Comparison of ENCODE assay signal across 8 cellular contexts in the genomic region with DNA sequence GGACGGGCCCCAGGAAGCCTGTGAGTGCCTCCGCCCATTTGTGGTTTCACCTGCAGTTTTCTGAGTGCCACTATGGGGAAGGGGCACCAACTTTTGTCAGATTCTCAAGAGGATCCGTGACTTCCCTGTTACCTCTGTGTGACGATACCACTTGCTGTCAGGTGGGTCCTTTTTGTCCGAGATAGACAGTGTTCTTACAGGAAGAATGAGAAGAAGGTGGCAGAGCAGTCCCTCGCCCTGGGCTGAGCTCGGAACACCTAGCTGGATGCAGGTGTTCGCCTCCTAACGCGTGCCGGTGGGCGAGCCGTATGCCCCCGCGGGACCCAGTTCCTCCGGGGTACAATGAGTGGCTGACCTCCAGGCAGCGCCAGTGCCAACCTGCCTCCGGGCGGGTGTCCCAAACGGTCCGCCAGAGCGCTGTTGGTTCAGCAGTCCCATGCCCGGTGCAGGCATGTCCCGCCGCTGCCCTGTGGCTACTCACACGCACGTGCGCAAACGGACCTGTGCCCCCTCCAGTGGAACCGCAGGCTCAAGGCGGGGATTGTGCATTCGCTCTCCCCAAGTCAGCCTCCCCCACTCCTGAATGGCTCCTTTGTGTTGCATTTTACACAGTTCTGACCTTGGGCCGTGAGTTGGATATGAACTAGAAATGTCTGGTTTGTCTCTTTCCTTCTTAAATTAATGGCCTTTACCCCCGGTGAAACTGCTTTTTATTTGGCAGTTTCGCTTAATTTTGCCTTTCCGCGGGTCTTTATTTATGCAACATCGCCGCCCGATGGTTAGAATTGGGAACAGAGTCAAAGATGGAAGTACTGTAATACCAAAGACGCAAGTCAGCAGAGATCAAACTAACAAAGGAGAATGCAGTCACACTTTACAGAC. TPM values are rescaled to one million over a fixed set of nuclear protein-coding genes. Genes with fewer than 3 reads are reported as not detected.
A peak's percentile ranks its signal among the peaks of the same experiment; 100 is the strongest.
DNase-seq lines count a peak whose midpoint lies in the region; ATAC-seq and TF ChIP-seq lines count a peak whose summit lies in the region.

No MANE protein-coding gene starts in this region.

- H3K36me3 Mint-ChIP-seq in CD4-positive, CD25-positive, alpha-beta regulatory T cell: no peaks in the 10 kb centered on the region

- H3K27me3 Mint-ChIP-seq in CD4-positive, CD25-positive, alpha-beta regulatory T cell: peaks cover 44% of the 10 kb centered on the region

- no peak overlapping the region for H3K9ac ChIP-seq in smooth muscle cell (ENCODE audit: low read depth)

- H3K27me3 ChIP-seq in CD4-positive, CD25-positive, alpha-beta regulatory T cell (ENCODE audit: control insufficient read depth, insufficient read depth, low read length): peaks cover 28% of the 10 kb centered on the region
- no peaks in the 10 kb centered on the region for H3K27me3 ChIP-seq in smooth muscle cell (ENCODE audit: low read depth)

- H3K4me3 ChIP-seq in CD4-positive, CD25-positive, alpha-beta regulatory T cell (ENCODE audit: low read depth, low read length): peak overlapping the region; percentile 86
- peak overlapping the region; percentile 75 for H3K4me3 ChIP-seq in smooth muscle cell

- H2AFZ ChIP-seq in smooth muscle cell (ENCODE audit: low read depth): peak overlapping the region; percentile 84

- peaks cover 33% of the 10 kb centered on the region for H3K79me2 ChIP-seq in smooth muscle cell (ENCODE audit: low read depth)

- H3K9me3 ChIP-seq in CD4-positive, CD25-positive, alpha-beta regulatory T cell (ENCODE audit: control insufficient read depth in 2 of 2, low read length in 2 of 2): no peaks in the 10 kb centered on the region
- no peaks in the 10 kb centered on the region for H3K9me3 ChIP-seq in smooth muscle cell (replicated peaks; ENCODE audit: low read depth)

- H3K27ac ChIP-seq in CD4-positive, CD25-positive, alpha-beta regulatory T cell (ENCODE audit: insufficient read depth, low read length, poor library complexity, severe bottlenecking): peak overlapping the region; percentile 63
- H3K27ac ChIP-seq in smooth muscle cell (ENCODE audit: low read depth): no peak overlapping the region

- H3K4me2 ChIP-seq in smooth muscle cell: peak overlapping the region; percentile 81

- 1% methylated on average over 41 of the region's 41 CpGs for WGBS in smooth muscle cell (ENCODE audit: low lambda C conversion rate)

- H3K4me3 Mint-ChIP-seq in CD4-positive, CD25-positive, alpha-beta regulatory T cell: peak overlapping the region; percentile 77 to 92 (median 88)

- TF ChIP-seq CTCF in smooth muscle cell (IDR thresholded peaks at IDR 0.05; ENCODE audit: borderline replicate concordance, insufficient read depth, poor library complexity, severe bottlenecking): peak; percentile 91

- H3K9me3 Mint-ChIP-seq in CD4-positive, CD25-positive, alpha-beta regulatory T cell: peaks cover 0 to 2% (median 0%) of the 10 kb centered on the region in 7 donors

- ATAC-seq in CD4-positive, CD25-positive, alpha-beta regulatory T cell (ENCODE audit: low read depth in 2 of 2): peak; percentile 3 to 17
- ATAC-seq in GM18519 (IDR thresholded peaks at IDR 0.05; ENCODE audit: low FRiP score, unreplicated experiment): no peak

- H3K4me1 ChIP-seq in CD4-positive, CD25-positive, alpha-beta regulatory T cell (ENCODE audit: control insufficient read depth, insufficient read depth, low read length, poor library complexity, severe bottlenecking): peaks cover 34% of the 10 kb centered on the region
- H3K4me1 ChIP-seq in smooth muscle cell (ENCODE audit: low read depth): peaks cover 7% of the 10 kb centered on the region

- DNase-seq in CD4-positive, CD25-positive, alpha-beta regulatory T cell: peak; percentile 52 to 85 (median 77)
- DNase-seq in GOT3 (lab: John Stamatoyannopoulos, UW) (peak; percentile 24), NCI-H2196 treated with DMSO at 0.1 percent for 48 hours (lab: John Stamatoyannopoulos, UW; ENCODE audit: unreplicated experiment) (peak; percentile 72), iris pigment epithelial cell (ENCODE audit: low read depth) (peak; percentile 78), smooth muscle cell (lab: John Stamatoyannopoulos, UW; ENCODE audit: unreplicated experiment) (peak; percentile 38)
- DNase-seq in activated CD4-positive, CD25-positive, alpha-beta regulatory T cell treated with anti-CD3 and anti-CD28 coated beads, Interleukin-2, amount 50 U/mL, for 16 hours (ENCODE audit: low read depth, low spot score): peak; percentile 61
- peak; percentile 66 for DNase-seq in central memory CD4-positive, alpha-beta T cell

- H3K36me3 ChIP-seq in CD4-positive, CD25-positive, alpha-beta regulatory T cell (ENCODE audit: control insufficient read depth, insufficient read depth, low read length): no peaks in the 10 kb centered on the region
- no peaks in the 10 kb centered on the region for H3K36me3 ChIP-seq in smooth muscle cell (ENCODE audit: low read depth)

- peaks cover 6 to 19% (median 11%) of the 10 kb centered on the region in 4 donors for H3K4me1 Mint-ChIP-seq in CD4-positive, CD25-positive, alpha-beta regulatory T cell

- peaks cover 37% of the 10 kb centered on the region for H4K20me1 ChIP-seq in smooth muscle cell (ENCODE audit: low read depth)

- H3F3A ChIP-seq in smooth muscle cell (ENCODE audit: low read depth): no peaks in the 10 kb centered on the region

- H3K27ac Mint-ChIP-seq in CD4-positive, CD25-positive, alpha-beta regulatory T cell: peak overlapping the region; percentile 58 to 87 (median 81)

RNA-seq across cellular contexts. Expression of gene ABTB2, which starts 1.1 kb away (rescaled TPM):
- total RNA-seq in CD4-positive, CD25-positive, alpha-beta regulatory T cell: 0.89 TPM
- polyA plus RNA-seq in CD4-positive, CD25-positive, alpha-beta regulatory T cell: under 1 TPM in 2 of 4 donors, not detected in 2; 0.12 to 0.13 TPM
- total RNA-seq in smooth muscle cell: 2.6 and 4.9 TPM in 2 replicates
- 4.3 and 4.6 TPM in 2 replicates for polyA plus RNA-seq in smooth muscle cell

Comparison
In these comparisons a context has a peak if more than half of its experiments do, and no peak if none do; other contexts are left out.
1. DNase-seq: peak in every context shown above with its lines; median percentile 78 in iris pigment epithelial cell; 77 in CD4-positive, CD25-positive, alpha-beta regulatory T cell; 72 in NCI-H2196 treated with DMSO at 0.1 percent for 48 hours; 66 in central memory CD4-positive, alpha-beta T cell; 61 in activated CD4-positive, CD25-positive, alpha-beta regulatory T cell treated with anti-CD3 and anti-CD28 coated beads, Interleukin-2, amount 50 U/mL, for 16 hours; 38 in smooth muscle cell; 24 in GOT3.